ENCODE assay signal across 9 cellular contexts in the genomic region with DNA sequence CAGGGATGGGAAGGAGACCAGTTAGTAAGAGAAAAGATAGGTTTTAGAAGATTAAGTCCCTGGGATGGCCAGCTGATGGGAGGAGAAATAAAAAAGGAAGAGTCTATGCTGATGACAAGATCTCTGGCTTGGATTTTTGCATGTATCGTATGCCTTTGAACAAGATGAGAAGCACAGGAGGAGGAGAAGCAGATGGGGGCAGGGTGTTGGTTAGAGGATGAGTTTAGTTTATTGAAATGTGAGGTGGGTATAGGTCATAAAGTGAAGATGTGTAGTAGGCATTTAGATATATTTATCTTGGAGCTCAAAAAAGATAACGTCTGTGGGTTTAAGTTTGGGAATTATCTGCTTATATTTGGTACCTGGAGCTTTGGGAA. TPM values are rescaled to one million over a fixed set of nuclear protein-coding genes. Genes with fewer than 3 reads are reported as not detected.
DNase-seq lines count a peak whose midpoint lies in the region; ATAC-seq and TF ChIP-seq lines count a peak whose summit lies in the region.
"Had no signal": no experiment of that assay in that cellular context is flagged by ENCODE, and none has a peak within 500 bp of the region (broad histone marks: within the 10 kb centered on the region; RNA-seq: fewer than 3 reads in every experiment).

No MANE protein-coding gene starts in this region.

- TF ChIP-seq CTCF in GM23338 (conservative IDR thresholded peaks at IDR 0.05; ENCODE audit: low read depth in 2 of 2) = no peak
- TF ChIP-seq CTCF in Panc1 (IDR thresholded peaks at IDR 0.05) = no peak
- no peak for TF ChIP-seq CTCF in foreskin keratinocyte (conservative IDR thresholded peaks at IDR 0.05)

- H3K27ac Mint-ChIP-seq in GM23338 = no peak overlapping the region
- no peak overlapping the region for H3K27ac Mint-ChIP-seq in naive thymus-derived CD8-positive, alpha-beta T cell
- H3K27ac Mint-ChIP-seq: progenitor cell of endocrine pancreas had no signal

- no peak overlapping the region for H3K27ac ChIP-seq in GM23338 (ENCODE audit: low read depth)
- peak overlapping the region; percentile 97 for H3K27ac ChIP-seq in Panc1 (ENCODE audit: low read length)
- H3K27ac ChIP-seq in foreskin keratinocyte = peak overlapping the region; percentile 86
- peak overlapping the region; percentile 95 for H3K27ac ChIP-seq in skeletal muscle tissue (ENCODE audit: low read depth, low read length)

- in situ Hi-C loops in Panc1 (cut with HindIII; ENCODE audit: low pct_unique_long_range_greater_than_20kb, low sequenced_read_pairs) = no loop called here

- H3K27me3 ChIP-seq in GM23338 (ENCODE audit: insufficient read depth) (no peaks in the 10 kb centered on the region), Panc1 (ENCODE audit: control insufficient read depth, insufficient read depth, low read length) (no peaks in the 10 kb centered on the region), foreskin keratinocyte (no peaks in the 10 kb centered on the region), skeletal muscle tissue (ENCODE audit: control insufficient read depth in 3 of 3, insufficient read depth in 3 of 3, low read length in 3 of 3) (no peaks in the 10 kb centered on the region)

- H4K20me1 ChIP-seq in GM23338 (replicated peaks; ENCODE audit: insufficient read depth) = no peaks in the 10 kb centered on the region

- H3K36me3 ChIP-seq in GM23338 (ENCODE audit: insufficient read depth) (no peaks in the 10 kb centered on the region), Panc1 (ENCODE audit: control insufficient read depth, insufficient read depth, low read length) (peaks cover 6% of the 10 kb centered on the region), skeletal muscle tissue (ENCODE audit: control insufficient read depth in 3 of 3, insufficient read depth in 3 of 3, low read length in 3 of 3) (peaks cover 0 to 3% (median 0%) of the 10 kb centered on the region in 3 donors)

- H3K9me3 ChIP-seq in Panc1 (ENCODE audit: control insufficient read depth, insufficient read depth, low read depth, low read length) (no peaks in the 10 kb centered on the region), skeletal muscle tissue (ENCODE audit: control insufficient read depth in 3 of 3, low read length in 3 of 3) (no peaks in the 10 kb centered on the region)

- H3K79me2 ChIP-seq in GM23338 (replicated peaks; ENCODE audit: insufficient read depth) = peaks cover 37% of the 10 kb centered on the region

- H3K4me2 ChIP-seq in GM23338 = peak overlapping the region; percentile 95

- H3K9me3 Mint-ChIP-seq in GM23338 = no peaks in the 10 kb centered on the region
- H3K9me3 Mint-ChIP-seq in naive thymus-derived CD8-positive, alpha-beta T cell = no peaks in the 10 kb centered on the region

- DNase-seq in GM23338 (ENCODE audit: low spot score) (no peak), Panc1 (ENCODE audit: low read depth, low spot score) (no peak), foreskin keratinocyte (no peak), EL (no peak)
- DNase-seq in naive thymus-derived CD8-positive, alpha-beta T cell = no peak
- DNase-seq: activated gamma-delta T cell treated with Interleukin-2 at 50 U/mL for 16 hours had no signal

- CTCF ChIA-PET in Panc1 (lab: Charles Lee) = interaction anchor here (0.6 kb wide), 1 partner anchor 65 kb away, joined by 5 read pairs; no protein-coding TSS in a partner anchor

- no peaks in the 10 kb centered on the region for H3K9me2 ChIP-seq in GM23338 (ENCODE audit: insufficient read depth)

- intact Hi-C loops in Panc1 (cut with micrococcal nuclease; ENCODE audit: unreplicated experiment) = no loop called here

- no peaks in the 10 kb centered on the region for H3K27me3 Mint-ChIP-seq in GM23338 (ENCODE audit: insufficient read depth, low read depth, poor library complexity)
- H3K27me3 Mint-ChIP-seq in naive thymus-derived CD8-positive, alpha-beta T cell = peaks cover 0 to 3% (median 0%) of the 10 kb centered on the region in 5 donors
- H3K27me3 Mint-ChIP-seq: progenitor cell of endocrine pancreas had no signal

- no peak overlapping the region for H2AFZ ChIP-seq in GM23338

- ATAC-seq in GM23338 (no peak), Panc1 (no peak), foreskin keratinocyte (no peak), GM21447 (IDR thresholded peaks at IDR 0.05; ENCODE audit: unreplicated experiment) (no peak)
- no peak for ATAC-seq in naive thymus-derived CD8-positive, alpha-beta T cell

- POLR2A ChIA-PET in Panc1 (lab: Charles Lee) = no interaction called here
- POLR2A ChIA-PET in naive thymus-derived CD8-positive, alpha-beta T cell (lab: Charles Lee) = interaction anchor here (1.4 kb wide), 1 partner anchor 244 kb away, joined by 3 read pairs; no protein-coding TSS in a partner anchor

- no peaks in the 10 kb centered on the region; the same call in 2 of the 3 replicates for H3K4me1 Mint-ChIP-seq in GM23338
- peaks cover 6 to 22% (median 11%) of the 10 kb centered on the region in 4 donors for H3K4me1 Mint-ChIP-seq in naive thymus-derived CD8-positive, alpha-beta T cell

- H3K9ac ChIP-seq in skeletal muscle tissue (ENCODE audit: low read depth in 1 of 3, low read length in 3 of 3) = peak overlapping the region; percentile 93 to 97 (median 94)

- H3K4me3 ChIP-seq in GM23338 (peak overlapping the region; percentile 96), Panc1 (ENCODE audit: low read depth in 2 of 2, low read length in 2 of 2) (peak overlapping the region; percentile 92 to 100), skeletal muscle tissue (ENCODE audit: low read length in 3 of 3) (peak overlapping the region; percentile 87 to 98 (median 97))

- BruUV-seq in Panc1 (replicated peaks; lab: Mats Ljungman, UMichigan) = TSS peak; percentile 90

- H3K4me1 ChIP-seq in GM23338 (ENCODE audit: insufficient read depth) = peaks cover 10% of the 10 kb centered on the region; the same call in 1 of the 2 replicates
- H3K4me1 ChIP-seq in Panc1 (ENCODE audit: control insufficient read depth, insufficient read depth, low read length) = peaks cover 9% of the 10 kb centered on the region
- peaks cover 6% of the 10 kb centered on the region for H3K4me1 ChIP-seq in foreskin keratinocyte
- H3K4me1 ChIP-seq in skeletal muscle tissue (ENCODE audit: control insufficient read depth in 3 of 3, insufficient read depth in 3 of 3, low read length in 3 of 3) = peaks cover 9 to 14% (median 10%) of the 10 kb centered on the region in 3 donors

- H3F3A ChIP-seq in GM23338 (replicated peaks; ENCODE audit: low read depth) = no peaks in the 10 kb centered on the region; the same call in 1 of the 2 replicates

- 0 out of 3 replicates have a peak, but pooled peaks cover 2% of the 10 kb centered on the region for H3K36me3 Mint-ChIP-seq in GM23338 (ENCODE audit: low read depth)
- H3K36me3 Mint-ChIP-seq in naive thymus-derived CD8-positive, alpha-beta T cell = peaks cover 0 to 13% (median 3%) of the 10 kb centered on the region in 3 donors

- H3K4me3 Mint-ChIP-seq in GM23338 = no peak overlapping the region
- H3K4me3 Mint-ChIP-seq in naive thymus-derived CD8-positive, alpha-beta T cell = no peak overlapping the region

RNA-seq across cellular contexts. Expression of a gene that starts 1.4 kb away (rescaled TPM):
- total RNA-seq in GM23338 (2014; rRNA removed; shearing (Covaris generic)) = 15.9 and 17.1 TPM in 2 replicates
- polyA plus RNA-seq in GM23338 (2016; fragmentation: Nextera tagmentation; extraction: Ambion mirVana) = 32.0 and 32.8 TPM in 2 replicates
- 48.5 TPM for total RNA-seq in Panc1 (2021; ENCODE audit: unreplicated experiment)
- 24.6 TPM for polyA plus RNA-seq in Panc1 (2012; ENCODE audit: insufficient read length)
- 35.9 and 37.0 TPM in 2 replicates for total RNA-seq in foreskin keratinocyte
- polyA plus RNA-seq in foreskin keratinocyte = 25.2 and 28.0 TPM in 2 replicates
- 21.4 TPM for total RNA-seq in skeletal muscle tissue
- 10 to 100 TPM; 23.4 to 29.3 TPM for total RNA-seq in naive thymus-derived CD8-positive, alpha-beta T cell
- polyA plus RNA-seq in naive thymus-derived CD8-positive, alpha-beta T cell = 10 to 100 TPM; 28.9 to 34.9 (median 30.8) TPM

RNA-seq across cellular contexts. Expression of a gene that starts 43.4 kb away (rescaled TPM):
- 11.6 and 13.6 TPM in 2 replicates for total RNA-seq in GM23338 (2014; rRNA removed; shearing (Covaris generic))
- polyA plus RNA-seq in GM23338 (2016; fragmentation: Nextera tagmentation; extraction: Ambion mirVana) (6.7 and 7.9 TPM in 2 replicates), foreskin keratinocyte (11.4 and 11.6 TPM in 2 replicates)
- total RNA-seq in Panc1 (2021; ENCODE audit: unreplicated experiment) (2.4 TPM), foreskin keratinocyte (20.8 and 23.6 TPM in 2 replicates), skeletal muscle tissue (8.9 TPM)
- 2.2 TPM for polyA plus RNA-seq in Panc1 (2012; ENCODE audit: insufficient read length)
- under 1 TPM in 1 of 2 experiments, not detected in 1; 0.26 TPM for total RNA-seq in naive thymus-derived CD8-positive, alpha-beta T cell
- not detected for polyA plus RNA-seq in naive thymus-derived CD8-positive, alpha-beta T cell

RNA-seq across cellular contexts. Expression of a gene that starts 45.7 kb away (rescaled TPM):
- 27.1 and 27.2 TPM in 2 replicates for total RNA-seq in GM23338 (2014; rRNA removed; shearing (Covaris generic))
- 7.2 and 7.6 TPM in 2 replicates for polyA plus RNA-seq in GM23338 (2016; fragmentation: Nextera tagmentation; extraction: Ambion mirVana)
- total RNA-seq in Panc1 (2021; ENCODE audit: unreplicated experiment) = 68.1 TPM
- 14.8 TPM for polyA plus RNA-seq in Panc1 (2012; ENCODE audit: insufficient read length)
- 33.6 and 35.6 TPM in 2 replicates for total RNA-seq in foreskin keratinocyte
- polyA plus RNA-seq in foreskin keratinocyte = 6.1 TPM in 2 replicates
- total RNA-seq in skeletal muscle tissue = 18.8 TPM
- total RNA-seq in naive thymus-derived CD8-positive, alpha-beta T cell = 10 to 100 TPM; 50.0 to 52.0 TPM
- 10 to 100 TPM; 33.4 to 48.8 (median 36.7) TPM for polyA plus RNA-seq in naive thymus-derived CD8-positive, alpha-beta T cell
